ENCODE assay signal across 8 cellular contexts in genomic region chr11:9568854-9569587, GRCh38. TPM values are rescaled to one million over a fixed set of nuclear protein-coding genes. Genes with fewer than 3 reads are reported as not detected.
A peak's percentile ranks its signal among the peaks of the same experiment; 100 is the strongest.
DNase-seq lines count a peak whose midpoint lies in the region; ATAC-seq and TF ChIP-seq lines count a peak whose summit lies in the region.

No MANE protein-coding gene starts in this region.

- peaks cover 50% of the 10 kb centered on the region for H3K4me1 Mint-ChIP-seq in GM23338
- peaks cover 6 to 8% of the 10 kb centered on the region in 2 donors for H3K4me1 Mint-ChIP-seq in effector memory CD8-positive, alpha-beta T cell (ENCODE audit: low read depth in 2 of 2)
- peaks cover 48% of the 10 kb centered on the region for H3K4me1 Mint-ChIP-seq in mesothelial cell of epicardium

- H4K20me1 ChIP-seq in GM23338 (replicated peaks; ENCODE audit: insufficient read depth): no peaks in the 10 kb centered on the region

- in situ Hi-C loops in ACHN (cut with HindIII; ENCODE audit: low pct_ligation_motif_present, low pct_unique_long_range_greater_than_20kb, low sequenced_read_pairs): no loop called here

- H3K9me3 Mint-ChIP-seq in GM23338 (no peaks in the 10 kb centered on the region), mesothelial cell of epicardium (no peaks in the 10 kb centered on the region)
- H3K9me3 Mint-ChIP-seq in effector memory CD8-positive, alpha-beta T cell: no peaks in the 10 kb centered on the region

- peak; percentile 1; the same call in 2 of the 3 replicates for ATAC-seq in GM23338
- ATAC-seq in effector memory CD8-positive, alpha-beta T cell (replicated peaks): no peak
- no peak for ATAC-seq in HG02678 (IDR thresholded peaks at IDR 0.05; ENCODE audit: unreplicated experiment)
- ATAC-seq in HG03159 (IDR thresholded peaks at IDR 0.05; ENCODE audit: unreplicated experiment): no peak

- H3K4me1 ChIP-seq in GM23338 (ENCODE audit: insufficient read depth): peaks cover 35% of the 10 kb centered on the region

- H3K36me3 ChIP-seq in GM23338 (ENCODE audit: insufficient read depth): no peaks in the 10 kb centered on the region

- peak overlapping the region; percentile 97 for H3K27ac ChIP-seq in GM23338 (ENCODE audit: low read depth)

- H3F3A ChIP-seq in GM23338 (replicated peaks; ENCODE audit: low read depth): no peaks in the 10 kb centered on the region

- no peak overlapping the region for H2AFZ ChIP-seq in GM23338

- H3K79me2 ChIP-seq in GM23338 (replicated peaks; ENCODE audit: insufficient read depth): no peaks in the 10 kb centered on the region

- H3K27ac Mint-ChIP-seq in GM23338 (peak overlapping the region; percentile 97), mesothelial cell of epicardium (peak overlapping the region; percentile 99)
- peak overlapping the region; percentile 3 to 26 for H3K27ac Mint-ChIP-seq in effector memory CD8-positive, alpha-beta T cell

- H3K4me3 Mint-ChIP-seq in GM23338: peak overlapping the region; percentile 47
- no peak overlapping the region for H3K4me3 Mint-ChIP-seq in effector memory CD8-positive, alpha-beta T cell
- peak overlapping the region; percentile 36 for H3K4me3 Mint-ChIP-seq in mesothelial cell of epicardium

- H3K27me3 Mint-ChIP-seq in GM23338 (ENCODE audit: insufficient read depth, low read depth, poor library complexity) (peaks cover 22% of the 10 kb centered on the region), mesothelial cell of epicardium (ENCODE audit: low read depth) (no peaks in the 10 kb centered on the region)
- H3K27me3 Mint-ChIP-seq in effector memory CD8-positive, alpha-beta T cell: no peaks in the 10 kb centered on the region

- no peak for TF ChIP-seq CTCF in GM23338 (conservative IDR thresholded peaks at IDR 0.05; ENCODE audit: low read depth in 2 of 2)
- no peak for TF ChIP-seq CTCF in mesothelial cell of epicardium (IDR thresholded peaks at IDR 0.05; ENCODE audit: unreplicated experiment)

- H3K27me3 ChIP-seq in GM23338 (ENCODE audit: insufficient read depth): no peaks in the 10 kb centered on the region

- H3K36me3 Mint-ChIP-seq in GM23338 (ENCODE audit: low read depth) (no peaks in the 10 kb centered on the region; the same call in 2 of the 3 replicates), mesothelial cell of epicardium (no peaks in the 10 kb centered on the region)
- H3K36me3 Mint-ChIP-seq in effector memory CD8-positive, alpha-beta T cell (ENCODE audit: insufficient read depth): peaks cover 16% of the 10 kb centered on the region

- DNase-seq in ACHN: peak; percentile 72
- DNase-seq in GM23338 (ENCODE audit: low spot score): peak; percentile 92
- DNase-seq in OCI-M1 (lab: John Stamatoyannopoulos, UW): peak; percentile 63
- no peak for DNase-seq in effector memory CD8-positive, alpha-beta T cell
- no peak for DNase-seq in mesothelial cell of epicardium (ENCODE audit: low spot score in 2 of 2, unreplicated experiment in 2 of 2)
- DNase-seq in NCI-H1694 treated with DMSO at 0.1 percent for 48 hours (lab: John Stamatoyannopoulos, UW): no peak

- peak overlapping the region; percentile 65 for H3K4me2 ChIP-seq in GM23338

- H3K4me3 ChIP-seq in GM23338: peak overlapping the region; percentile 29

- H3K9me2 ChIP-seq in GM23338 (ENCODE audit: insufficient read depth): no peaks in the 10 kb centered on the region

TF ChIP-seq in GM23338, 12 proteins besides CTCF, POLR2A, EP300 and RAD21:
- TF ChIP-seq CREB1 (CRISPR knock-in tag; IDR thresholded peaks at IDR 0.05; ENCODE audit: low read depth): no peak
- TF ChIP-seq NANOG (IDR thresholded peaks at IDR 0.05; ENCODE audit: borderline replicate concordance): no peak
- no peak for TF ChIP-seq POLR2AphosphoS5 (IDR thresholded peaks at IDR 0.05; ENCODE audit: low read depth)
- TF ChIP-seq STAT1 (IDR thresholded peaks at IDR 0.05; ENCODE audit: unreplicated experiment): no peak
- TF ChIP-seq, protein P1, sequence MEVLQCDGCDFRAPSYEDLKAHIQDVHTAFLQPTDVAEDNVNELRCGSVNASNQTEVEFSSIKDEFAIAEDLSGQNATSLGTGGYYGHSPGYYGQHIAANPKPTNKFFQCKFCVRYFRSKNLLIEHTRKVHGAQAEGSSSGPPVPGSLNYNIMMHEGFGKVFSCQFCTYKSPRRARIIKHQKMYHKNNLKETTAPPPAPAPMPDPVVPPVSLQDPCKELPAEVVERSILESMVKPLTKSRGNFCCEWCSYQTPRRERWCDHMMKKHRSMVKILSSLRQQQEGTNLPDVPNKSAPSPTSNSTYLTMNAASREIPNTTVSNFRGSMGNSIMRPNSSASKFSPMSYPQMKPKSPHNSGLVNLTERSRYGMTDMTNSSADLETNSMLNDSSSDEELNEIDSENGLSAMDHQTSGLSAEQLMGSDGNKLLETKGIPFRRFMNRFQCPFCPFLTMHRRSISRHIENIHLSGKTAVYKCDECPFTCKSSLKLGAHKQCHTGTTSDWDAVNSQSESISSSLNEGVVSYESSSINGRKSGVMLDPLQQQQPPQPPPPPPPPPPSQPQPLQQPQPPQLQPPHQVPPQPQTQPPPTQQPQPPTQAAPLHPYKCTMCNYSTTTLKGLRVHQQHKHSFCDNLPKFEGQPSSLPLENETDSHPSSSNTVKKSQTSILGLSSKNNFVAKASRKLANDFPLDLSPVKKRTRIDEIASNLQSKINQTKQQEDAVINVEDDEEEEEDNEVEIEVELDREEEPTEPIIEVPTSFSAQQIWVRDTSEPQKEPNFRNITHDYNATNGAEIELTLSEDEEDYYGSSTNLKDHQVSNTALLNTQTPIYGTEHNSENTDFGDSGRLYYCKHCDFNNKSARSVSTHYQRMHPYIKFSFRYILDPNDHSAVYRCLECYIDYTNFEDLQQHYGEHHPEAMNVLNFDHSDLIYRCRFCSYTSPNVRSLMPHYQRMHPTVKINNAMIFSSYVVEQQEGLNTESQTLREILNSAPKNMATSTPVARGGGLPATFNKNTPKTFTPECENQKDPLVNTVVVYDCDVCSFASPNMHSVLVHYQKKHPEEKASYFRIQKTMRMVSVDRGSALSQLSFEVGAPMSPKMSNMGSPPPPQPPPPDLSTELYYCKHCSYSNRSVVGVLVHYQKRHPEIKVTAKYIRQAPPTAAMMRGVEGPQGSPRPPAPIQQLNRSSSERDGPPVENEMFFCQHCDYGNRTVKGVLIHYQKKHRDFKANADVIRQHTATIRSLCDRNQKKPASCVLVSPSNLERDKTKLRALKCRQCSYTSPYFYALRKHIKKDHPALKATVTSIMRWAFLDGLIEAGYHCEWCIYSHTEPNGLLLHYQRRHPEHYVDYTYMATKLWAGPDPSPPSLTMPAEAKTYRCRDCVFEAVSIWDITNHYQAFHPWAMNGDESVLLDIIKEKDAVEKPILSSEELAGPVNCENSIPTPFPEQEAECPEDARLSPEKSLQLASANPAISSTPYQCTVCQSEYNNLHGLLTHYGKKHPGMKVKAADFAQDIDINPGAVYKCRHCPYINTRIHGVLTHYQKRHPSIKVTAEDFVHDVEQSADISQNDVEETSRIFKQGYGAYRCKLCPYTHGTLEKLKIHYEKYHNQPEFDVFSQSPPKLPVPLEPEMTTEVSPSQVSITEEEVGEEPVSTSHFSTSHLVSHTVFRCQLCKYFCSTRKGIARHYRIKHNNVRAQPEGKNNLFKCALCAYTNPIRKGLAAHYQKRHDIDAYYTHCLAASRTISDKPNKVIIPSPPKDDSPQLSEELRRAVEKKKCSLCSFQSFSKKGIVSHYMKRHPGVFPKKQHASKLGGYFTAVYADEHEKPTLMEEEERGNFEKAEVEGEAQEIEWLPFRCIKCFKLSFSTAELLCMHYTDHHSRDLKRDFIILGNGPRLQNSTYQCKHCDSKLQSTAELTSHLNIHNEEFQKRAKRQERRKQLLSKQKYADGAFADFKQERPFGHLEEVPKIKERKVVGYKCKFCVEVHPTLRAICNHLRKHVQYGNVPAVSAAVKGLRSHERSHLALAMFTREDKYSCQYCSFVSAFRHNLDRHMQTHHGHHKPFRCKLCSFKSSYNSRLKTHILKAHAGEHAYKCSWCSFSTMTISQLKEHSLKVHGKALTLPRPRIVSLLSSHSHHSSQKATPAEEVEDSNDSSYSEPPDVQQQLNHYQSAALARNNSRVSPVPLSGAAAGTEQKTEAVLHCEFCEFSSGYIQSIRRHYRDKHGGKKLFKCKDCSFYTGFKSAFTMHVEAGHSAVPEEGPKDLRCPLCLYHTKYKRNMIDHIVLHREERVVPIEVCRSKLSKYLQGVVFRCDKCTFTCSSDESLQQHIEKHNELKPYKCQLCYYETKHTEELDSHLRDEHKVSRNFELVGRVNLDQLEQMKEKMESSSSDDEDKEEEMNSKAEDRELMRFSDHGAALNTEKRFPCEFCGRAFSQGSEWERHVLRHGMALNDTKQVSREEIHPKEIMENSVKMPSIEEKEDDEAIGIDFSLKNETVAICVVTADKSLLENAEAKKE (CRISPR knock-in tag; IDR thresholded peaks at IDR 0.05): no peak

RNA-seq across cellular contexts. Expression of gene WEE1, which starts 4.4 kb away (rescaled TPM):
- 144 and 149 TPM in 2 replicates for total RNA-seq in GM23338 (2014; rRNA removed; shearing (Covaris generic))
- polyA plus RNA-seq in GM23338 (2016; fragmentation: Nextera tagmentation; extraction: Ambion mirVana): 48.9 and 50.7 TPM in 2 replicates
- 64.7 to 67.2 TPM (median 66.4 TPM) in 3 replicates for total RNA-seq in mesothelial cell of epicardium

Comparison
In these comparisons a context has a peak if more than half of its experiments do, and no peak if none do; other contexts are left out.
1. DNase-seq: peak in ACHN (single experiment), GM23338 (single experiment) and OCI-M1 (single experiment); none in effector memory CD8-positive, alpha-beta T cell (0 of 3), mesothelial cell of epicardium (0 of 2) and NCI-H1694 treated with DMSO at 0.1 percent for 48 hours (single experiment).
2. H3K27ac Mint-ChIP-seq: peak in every context shown above with its lines; median percentile 99 in mesothelial cell of epicardium; 97 in GM23338; 14 in effector memory CD8-positive, alpha-beta T cell.
3. H3K4me3 Mint-ChIP-seq: peak in GM23338 (single experiment) and mesothelial cell of epicardium (single experiment); none in effector memory CD8-positive, alpha-beta T cell (0 of 2).